8 cellular contexts compared by ENCODE assay signal in genomic region chr10:35090162-35090954, GRCh38. TPM values are rescaled to one million over a fixed set of nuclear protein-coding genes. Genes with fewer than 3 reads are reported as not detected.
DNase-seq lines count a peak whose midpoint lies in the region; ATAC-seq and TF ChIP-seq lines count a peak whose summit lies in the region.

TSS of gene CUL2 (minus strand) at chr10:35090341. CDS start at chr10:35071317, 19,024 bp downstream.

- peak; percentile 92 for ATAC-seq in HG03439 (IDR thresholded peaks at IDR 0.05; ENCODE audit: unreplicated experiment)
- peak; percentile 96 for ATAC-seq in activated CD4-positive, alpha-beta T cell treated with anti-CD3 and anti-CD28 coated beads for 36 hours

- POLR2A ChIA-PET in activated CD4-positive, alpha-beta T cell treated with anti-CD3 and anti-CD28 coated beads for 36 hours (lab: Charles Lee), result no interaction called here

- no peaks in the 10 kb centered on the region for H3K27me3 Mint-ChIP-seq in activated CD4-positive, alpha-beta T cell treated with anti-CD3 and anti-CD28 coated beads for 36 hours

- peaks cover 45% of the 10 kb centered on the region for H3K4me1 Mint-ChIP-seq in activated CD4-positive, alpha-beta T cell treated with anti-CD3 and anti-CD28 coated beads for 36 hours

- TF ChIP-seq CTCF in choroid plexus epithelial cell (conservative IDR thresholded peaks at IDR 0.05; ENCODE audit: low read depth, low read length), result no peak

- peaks cover 12% of the 10 kb centered on the region for H3K36me3 Mint-ChIP-seq in activated CD4-positive, alpha-beta T cell treated with anti-CD3 and anti-CD28 coated beads for 36 hours (ENCODE audit: low read depth)

- peak within 1 kb of the TSS; percentile 93 for H3K4me3 Mint-ChIP-seq in activated CD4-positive, alpha-beta T cell treated with anti-CD3 and anti-CD28 coated beads for 36 hours

- H3K9me3 Mint-ChIP-seq in activated CD4-positive, alpha-beta T cell treated with anti-CD3 and anti-CD28 coated beads for 36 hours (ENCODE audit: low read depth), result no peaks in the 10 kb centered on the region

- CTCF ChIA-PET in activated CD4-positive, alpha-beta T cell treated with anti-CD3 and anti-CD28 coated beads for 36 hours (lab: Charles Lee), result interaction anchor here (0.6 to 1.1 kb wide), 4 partner anchors 11 to 106 kb away, joined by 3 to 4 read pairs (median 4); no protein-coding TSS in a partner anchor

- peak within 1 kb of the TSS; percentile 96 for H3K27ac Mint-ChIP-seq in activated CD4-positive, alpha-beta T cell treated with anti-CD3 and anti-CD28 coated beads for 36 hours

- peak; percentile 93 for DNase-seq in Ammon's horn (ENCODE audit: low spot score)
- peak; percentile 85 for DNase-seq in GM19238 (ENCODE audit: insufficient read length, low spot score)
- peak; percentile 82 for DNase-seq in NCI-H510A (lab: John Stamatoyannopoulos, UW)
- peak; percentile 94 for DNase-seq in activated CD4-positive, alpha-beta T cell treated with anti-CD3 and anti-CD28 coated beads for 36 hours
- peak; percentile 98 for DNase-seq in choroid plexus epithelial cell (ENCODE audit: low read depth)
- peak; percentile 86 for DNase-seq in kidney glomerular epithelial cell (lab: John Stamatoyannopoulos, UW)
- DNase-seq in stimulated activated CD4-positive, alpha-beta T cell treated with anti-CD3 and anti-CD28 coated beads, Interleukin-15, amount 100 ng/mL, for 48 hours (ENCODE audit: low read depth in 2 of 2), result peak; percentile 83 to 87

- H3K4me3 ChIP-seq in choroid plexus epithelial cell (ENCODE audit: low read depth, low read length), result peak within 1 kb of the TSS; percentile 82

- intact Hi-C loops in activated CD4-positive, alpha-beta T cell treated with anti-CD3 and anti-CD28 coated beads for 36 hours (cut with DNase I, micrococcal nuclease), result loop anchor here (1.0 to 2.0 kb wide), 7 partner anchors 36 to 250 kb away; partner anchors contain the start of gene CREM (in 2 of the 2)

RNA-seq across cellular contexts. Expression of gene CUL2, which starts in this region (rescaled TPM):
- 10 to 100 TPM; 42.7 to 45.3 TPM for total RNA-seq in activated CD4-positive, alpha-beta T cell treated with anti-CD3 and anti-CD28 coated beads for 36 hours

Comparison
In these comparisons a context has a peak if more than half of its experiments do, and no peak if none do; other contexts are left out.
1. Peak in every context shown above with its lines: DNase-seq, ATAC-seq and H3K4me3 ChIP-seq.